21 cellular contexts compared by ENCODE assay signal in the genomic region with DNA sequence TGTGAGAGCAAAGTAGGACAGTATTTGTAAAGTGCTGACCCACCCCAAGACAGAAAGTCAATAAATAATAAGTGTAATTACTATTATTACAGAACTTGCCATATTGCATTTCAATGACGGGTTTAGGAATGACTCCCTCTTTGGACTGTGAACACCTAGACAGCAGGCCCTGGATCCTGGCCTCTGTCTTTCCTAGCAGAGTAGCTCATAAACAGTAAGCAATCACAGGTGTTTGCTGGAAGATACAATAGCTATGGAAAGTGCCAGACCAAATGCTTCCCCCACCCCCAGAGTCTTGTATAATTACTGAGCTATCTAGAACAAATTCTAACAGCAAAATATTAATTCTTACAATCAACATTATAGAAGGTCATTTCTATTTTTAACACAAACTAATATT. TPM values are rescaled to one million over a fixed set of nuclear protein-coding genes. Genes with fewer than 3 reads are reported as not detected.
DNase-seq lines count a peak whose midpoint lies in the region; ATAC-seq and TF ChIP-seq lines count a peak whose summit lies in the region.
"Had no signal": no experiment of that assay in that cellular context is flagged by ENCODE, and none has a peak within 500 bp of the region (broad histone marks: within the 10 kb centered on the region; RNA-seq: fewer than 3 reads in every experiment).

No MANE protein-coding gene starts in this region.

- no peak for TF ChIP-seq CTCF in body of pancreas (IDR thresholded peaks at IDR 0.05)

- no peaks in the 10 kb centered on the region for H3K36me3 ChIP-seq in body of pancreas (replicated peaks in 1 of 2; ENCODE audit: insufficient read depth in 1 of 2, low read depth in 2 of 2)
- H3K36me3 ChIP-seq: BE2C; BLaER1 treated with 17β-estradiol and CSF1 and Interleukin-3, amounts not matched to agents 10 nM and 100 nM; HAP-1 had no signal

- DNase-seq in DMS53 (lab: John Stamatoyannopoulos, UW) (peak; percentile 5), DMS53 treated with DMSO at 0.1 percent for 48 hours (lab: John Stamatoyannopoulos, UW; ENCODE audit: unreplicated experiment) (no peak), NCI-H2227 (lab: John Stamatoyannopoulos, UW; ENCODE audit: unreplicated experiment) (peak; percentile 74), body of pancreas (no peak), EL (no peak)
- no peak for DNase-seq in activated CD4-positive, alpha-beta T cell treated with anti-CD3 and anti-CD28 coated beads, Interleukin-2, amount 50 U/mL, for 48 hours
- DNase-seq: ACHN; AML-193; BE2C; CD4-positive, alpha-beta T cell; CD8-positive, alpha-beta memory T cell; DMS 273 treated with DMSO at 0.1 percent for 48 hours; DND-41; GDM1; GOT3; HFFc6 had no signal

- no peak for TF ChIP-seq POLR2A in body of pancreas (IDR thresholded peaks at IDR 0.05)

- H3K27ac ChIP-seq in body of pancreas: peak overlapping the region in 2 of 4 donors; percentile 9 to 34
- H3K27ac ChIP-seq: 22Rv1; BLaER1 treated with 17β-estradiol and CSF1 and Interleukin-3, amounts not matched to agents 10 nM and 100 nM had no signal

- no peaks in the 10 kb centered on the region for H3K9me3 ChIP-seq in body of pancreas
- H3K9me3 ChIP-seq: BE2C, HAP-1 had no signal

- no peaks in the 10 kb centered on the region for H3K27me3 ChIP-seq in body of pancreas
- H3K27me3 ChIP-seq: BE2C; BLaER1 treated with 17β-estradiol and CSF1 and Interleukin-3, amounts not matched to agents 10 nM and 100 nM had no signal

- H3K4me1 ChIP-seq in body of pancreas: peaks cover 25% of the 10 kb centered on the region
- H3K4me1 ChIP-seq: BE2C, HAP-1 had no signal

- intact Hi-C loops in body of pancreas (cut with DNase I): loop anchor here (10.0 kb wide), 1 partner anchor 50 kb away; no protein-coding TSS in a partner anchor

- H3K4me3 ChIP-seq in body of pancreas: no peak overlapping the region
- H3K4me3 ChIP-seq: BLaER1 treated with 17β-estradiol and CSF1 and Interleukin-3, amounts not matched to agents 10 nM and 100 nM; GM12878; HAP-1 had no signal

- ATAC-seq in body of pancreas (peak; percentile 23), GM18868 (IDR thresholded peaks at IDR 0.05; ENCODE audit: unreplicated experiment) (no peak)
- ATAC-seq: GM12878 had no signal

- WGBS in body of pancreas, 2 donors: 31 to 36% methylated on average over 1 of the region's 1 CpG

RNA-seq across cellular contexts. Expression of gene MYO1B, which starts 20.1 kb away (rescaled TPM):
- 10 to 100 TPM; 68.0 to 77.8 TPM for total RNA-seq in body of pancreas

Comparison
In these comparisons a context has a peak if more than half of its experiments do, and no peak if none do; other contexts are left out.
1. DNase-seq: peak in DMS53 (single experiment) and NCI-H2227 (single experiment); none in DMS53 treated with DMSO at 0.1 percent for 48 hours (single experiment), body of pancreas (0 of 4), EL (single experiment) and activated CD4-positive, alpha-beta T cell treated with anti-CD3 and anti-CD28 coated beads, Interleukin-2, amount 50 U/mL, for 48 hours (0 of 2).